Comparison of ENCODE assay signal across 8 cellular contexts in the genomic region with DNA sequence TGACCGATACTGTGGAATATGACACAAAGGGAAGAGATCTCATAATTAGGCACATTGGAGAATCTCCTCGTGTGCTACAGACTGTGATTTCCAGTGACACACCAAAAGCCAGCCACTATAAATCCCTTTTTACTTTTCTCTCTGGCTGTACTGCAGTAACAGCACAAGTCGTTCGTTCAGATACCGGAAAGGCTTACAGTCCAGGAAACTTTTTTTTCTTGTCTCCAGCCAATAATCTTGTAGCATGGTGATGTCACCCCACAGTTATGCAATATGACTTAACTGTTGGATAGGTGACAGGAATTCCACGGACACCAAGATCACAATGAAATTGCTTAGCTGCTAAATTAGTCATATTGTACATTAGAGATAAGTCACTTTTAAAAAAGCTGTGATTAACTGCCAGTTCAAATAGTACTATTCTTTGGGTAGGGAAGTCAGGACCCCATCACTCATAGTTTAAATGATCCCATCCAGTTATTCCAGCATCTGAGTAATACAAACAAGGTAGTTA. TPM values are rescaled to one million over a fixed set of nuclear protein-coding genes. Genes with fewer than 3 reads are reported as not detected.
A peak's percentile ranks its signal among the peaks of the same experiment; 100 is the strongest.
DNase-seq lines count a peak whose midpoint lies in the region; ATAC-seq and TF ChIP-seq lines count a peak whose summit lies in the region.

No MANE protein-coding gene starts in this region.

- TF ChIP-seq POLR2A in gastroesophageal sphincter (IDR thresholded peaks at IDR 0.05) = peak in 1 of 2 donors; percentile 12

- intact Hi-C loops in psoas muscle (cut with DNase I) = loop anchor here in 1 of 2 donors (5.0 kb wide), 1 partner anchor 36 kb away; a partner anchor contains a TSS

- H3F3A ChIP-seq in GM23338 (replicated peaks; ENCODE audit: low read depth) = no peaks in the 10 kb centered on the region

- TF ChIP-seq CTCF in GM23338 (conservative IDR thresholded peaks at IDR 0.05; ENCODE audit: low read depth in 2 of 2) (no peak), gastroesophageal sphincter (IDR thresholded peaks at IDR 0.05) (no peak), psoas muscle (IDR thresholded peaks at IDR 0.05) (no peak)

- H3K4me3 Mint-ChIP-seq in GM23338 = no peak overlapping the region

- DNase-seq in GM23338 (ENCODE audit: low spot score) (no peak), SW 1271 (lab: John Stamatoyannopoulos, UW) (peak; percentile 97 to 98), psoas muscle (no peak), NCI-H526 (lab: John Stamatoyannopoulos, UW) (no peak), OCI-M2 (lab: John Stamatoyannopoulos, UW; ENCODE audit: unreplicated experiment) (no peak)
- DNase-seq in central memory CD4-positive, alpha-beta T cell = no peak

- no peak overlapping the region for H3K4me3 ChIP-seq in GM23338
- H3K4me3 ChIP-seq in gastroesophageal sphincter = peak overlapping the region; percentile 24 to 48
- H3K4me3 ChIP-seq in psoas muscle = peak overlapping the region; percentile 58

- H3K9me3 Mint-ChIP-seq in GM23338 = no peaks in the 10 kb centered on the region

- no peaks in the 10 kb centered on the region for H3K36me3 Mint-ChIP-seq in GM23338 (ENCODE audit: low read depth)

- H3K9me3 ChIP-seq in gastroesophageal sphincter (no peaks in the 10 kb centered on the region), psoas muscle (no peaks in the 10 kb centered on the region)

- WGBS in gastroesophageal sphincter (ENCODE audit: low coverage in 1 of 2), 2 donors = 1 to 14% methylated on average over 5 to 6 of the region's 6 CpGs
- 3 to 7% (median 7%) methylated on average over 6 of the region's 6 CpGs for WGBS in psoas muscle, 3 donors

- H3K4me1 ChIP-seq in GM23338 (ENCODE audit: insufficient read depth) (peaks cover 19% of the 10 kb centered on the region), gastroesophageal sphincter (peaks cover 0 to 38% (median 13%) of the 10 kb centered on the region in 3 donors), psoas muscle (peaks cover 31% of the 10 kb centered on the region)

- H3K79me2 ChIP-seq in GM23338 (replicated peaks; ENCODE audit: insufficient read depth) = no peaks in the 10 kb centered on the region

- no peaks in the 10 kb centered on the region for H4K20me1 ChIP-seq in GM23338 (replicated peaks; ENCODE audit: insufficient read depth)

- H3K4me1 Mint-ChIP-seq in GM23338 = peaks cover 46% of the 10 kb centered on the region

- no peak overlapping the region for H3K4me2 ChIP-seq in GM23338

- H3K9me2 ChIP-seq in GM23338 (ENCODE audit: insufficient read depth) = no peaks in the 10 kb centered on the region

- ATAC-seq in GM23338 (no peak), gastroesophageal sphincter (peak; percentile 92), psoas muscle (peak; percentile 86 to 92 (median 90)), GM18861 (IDR thresholded peaks at IDR 0.05; ENCODE audit: unreplicated experiment) (no peak)

- H2AFZ ChIP-seq in GM23338 = no peak overlapping the region

- TF ChIP-seq EP300 in gastroesophageal sphincter (IDR thresholded peaks at IDR 0.05) = no peak

- H3K27ac ChIP-seq in GM23338 (ENCODE audit: low read depth) (peak overlapping the region; percentile 1), gastroesophageal sphincter (peak overlapping the region; percentile 75 to 95 (median 84)), psoas muscle (peak overlapping the region; percentile 83)

- H3K27me3 Mint-ChIP-seq in GM23338 (ENCODE audit: insufficient read depth, low read depth, poor library complexity) = no peaks in the 10 kb centered on the region

- H3K36me3 ChIP-seq in GM23338 (ENCODE audit: insufficient read depth) (no peaks in the 10 kb centered on the region), gastroesophageal sphincter (no peaks in the 10 kb centered on the region), psoas muscle (ENCODE audit: insufficient read depth in 1 of 2, low read depth in 1 of 2) (no peaks in the 10 kb centered on the region)

- peak overlapping the region; percentile 61 for H3K27ac Mint-ChIP-seq in GM23338

- H3K27me3 ChIP-seq in GM23338 (ENCODE audit: insufficient read depth) (no peaks in the 10 kb centered on the region), gastroesophageal sphincter (no peaks in the 10 kb centered on the region), psoas muscle (ENCODE audit: insufficient read depth in 3 of 3, low read length in 2 of 3) (no peaks in the 10 kb centered on the region)

TF ChIP-seq in GM23338, 12 proteins besides CTCF, POLR2A, EP300 and RAD21 (continues in another document):
- TF ChIP-seq STAT1 (IDR thresholded peaks at IDR 0.05; ENCODE audit: unreplicated experiment) = no peak
- TF ChIP-seq, protein P1, sequence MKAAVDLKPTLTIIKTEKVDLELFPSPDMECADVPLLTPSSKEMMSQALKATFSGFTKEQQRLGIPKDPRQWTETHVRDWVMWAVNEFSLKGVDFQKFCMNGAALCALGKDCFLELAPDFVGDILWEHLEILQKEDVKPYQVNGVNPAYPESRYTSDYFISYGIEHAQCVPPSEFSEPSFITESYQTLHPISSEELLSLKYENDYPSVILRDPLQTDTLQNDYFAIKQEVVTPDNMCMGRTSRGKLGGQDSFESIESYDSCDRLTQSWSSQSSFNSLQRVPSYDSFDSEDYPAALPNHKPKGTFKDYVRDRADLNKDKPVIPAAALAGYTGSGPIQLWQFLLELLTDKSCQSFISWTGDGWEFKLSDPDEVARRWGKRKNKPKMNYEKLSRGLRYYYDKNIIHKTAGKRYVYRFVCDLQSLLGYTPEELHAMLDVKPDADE (IDR thresholded peaks at IDR 0.05) = no peak
- TF ChIP-seq, protein P2, sequence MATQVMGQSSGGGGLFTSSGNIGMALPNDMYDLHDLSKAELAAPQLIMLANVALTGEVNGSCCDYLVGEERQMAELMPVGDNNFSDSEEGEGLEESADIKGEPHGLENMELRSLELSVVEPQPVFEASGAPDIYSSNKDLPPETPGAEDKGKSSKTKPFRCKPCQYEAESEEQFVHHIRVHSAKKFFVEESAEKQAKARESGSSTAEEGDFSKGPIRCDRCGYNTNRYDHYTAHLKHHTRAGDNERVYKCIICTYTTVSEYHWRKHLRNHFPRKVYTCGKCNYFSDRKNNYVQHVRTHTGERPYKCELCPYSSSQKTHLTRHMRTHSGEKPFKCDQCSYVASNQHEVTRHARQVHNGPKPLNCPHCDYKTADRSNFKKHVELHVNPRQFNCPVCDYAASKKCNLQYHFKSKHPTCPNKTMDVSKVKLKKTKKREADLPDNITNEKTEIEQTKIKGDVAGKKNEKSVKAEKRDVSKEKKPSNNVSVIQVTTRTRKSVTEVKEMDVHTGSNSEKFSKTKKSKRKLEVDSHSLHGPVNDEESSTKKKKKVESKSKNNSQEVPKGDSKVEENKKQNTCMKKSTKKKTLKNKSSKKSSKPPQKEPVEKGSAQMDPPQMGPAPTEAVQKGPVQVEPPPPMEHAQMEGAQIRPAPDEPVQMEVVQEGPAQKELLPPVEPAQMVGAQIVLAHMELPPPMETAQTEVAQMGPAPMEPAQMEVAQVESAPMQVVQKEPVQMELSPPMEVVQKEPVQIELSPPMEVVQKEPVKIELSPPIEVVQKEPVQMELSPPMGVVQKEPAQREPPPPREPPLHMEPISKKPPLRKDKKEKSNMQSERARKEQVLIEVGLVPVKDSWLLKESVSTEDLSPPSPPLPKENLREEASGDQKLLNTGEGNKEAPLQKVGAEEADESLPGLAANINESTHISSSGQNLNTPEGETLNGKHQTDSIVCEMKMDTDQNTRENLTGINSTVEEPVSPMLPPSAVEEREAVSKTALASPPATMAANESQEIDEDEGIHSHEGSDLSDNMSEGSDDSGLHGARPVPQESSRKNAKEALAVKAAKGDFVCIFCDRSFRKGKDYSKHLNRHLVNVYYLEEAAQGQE (IDR thresholded peaks at IDR 0.05; ENCODE audit: unreplicated experiment) = no peak
- no peak for TF ChIP-seq EZH2phosphoT487 (IDR thresholded peaks at IDR 0.05; ENCODE audit: unreplicated experiment)
- no peak for TF ChIP-seq EZH2 (IDR thresholded peaks at IDR 0.05; ENCODE audit: low read depth, unreplicated experiment)
- no peak for TF ChIP-seq CREB1 (CRISPR knock-in tag; IDR thresholded peaks at IDR 0.05; ENCODE audit: low read depth)
- no peak for TF ChIP-seq ZNF114 (CRISPR knock-in tag; IDR thresholded peaks at IDR 0.05)
- no peak for TF ChIP-seq ZNF331 (CRISPR knock-in tag; IDR thresholded peaks at IDR 0.05; ENCODE audit: low read depth)

RNA-seq across cellular contexts. Expression of a gene that starts 36.3 kb away (rescaled TPM):
- 18.6 and 23.3 TPM in 2 replicates for total RNA-seq in GM23338 (2014; rRNA removed; shearing (Covaris generic))
- polyA plus RNA-seq in GM23338 (2016; fragmentation: Nextera tagmentation; extraction: Ambion mirVana) (33.8 and 34.2 TPM in 2 replicates), psoas muscle (10 to 100 TPM; 10.4 to 22.8 (median 19.3) TPM)
- total RNA-seq in gastroesophageal sphincter (10 to 100 TPM; 15.4 to 30.0 (median 26.0) TPM), psoas muscle (10 to 100 TPM; 29.7 to 63.6 (median 36.2) TPM)

Comparison
In these comparisons a context has a peak if more than half of its experiments do, and no peak if none do; other contexts are left out.
1. ATAC-seq: peak in gastroesophageal sphincter (single experiment) and psoas muscle (4 of 4); none in GM23338 (single experiment) and GM18861 (single experiment).
2. DNase-seq: peak in SW 1271 (2 of 2); none in GM23338 (single experiment), psoas muscle (0 of 2), NCI-H526 (0 of 2), central memory CD4-positive, alpha-beta T cell (single experiment) and OCI-M2 (single experiment).
3. H3K27ac ChIP-seq: peak in every context shown above with its lines; median percentile 84 in gastroesophageal sphincter; 83 in psoas muscle; 1 in GM23338.